In the genomic region with DNA sequence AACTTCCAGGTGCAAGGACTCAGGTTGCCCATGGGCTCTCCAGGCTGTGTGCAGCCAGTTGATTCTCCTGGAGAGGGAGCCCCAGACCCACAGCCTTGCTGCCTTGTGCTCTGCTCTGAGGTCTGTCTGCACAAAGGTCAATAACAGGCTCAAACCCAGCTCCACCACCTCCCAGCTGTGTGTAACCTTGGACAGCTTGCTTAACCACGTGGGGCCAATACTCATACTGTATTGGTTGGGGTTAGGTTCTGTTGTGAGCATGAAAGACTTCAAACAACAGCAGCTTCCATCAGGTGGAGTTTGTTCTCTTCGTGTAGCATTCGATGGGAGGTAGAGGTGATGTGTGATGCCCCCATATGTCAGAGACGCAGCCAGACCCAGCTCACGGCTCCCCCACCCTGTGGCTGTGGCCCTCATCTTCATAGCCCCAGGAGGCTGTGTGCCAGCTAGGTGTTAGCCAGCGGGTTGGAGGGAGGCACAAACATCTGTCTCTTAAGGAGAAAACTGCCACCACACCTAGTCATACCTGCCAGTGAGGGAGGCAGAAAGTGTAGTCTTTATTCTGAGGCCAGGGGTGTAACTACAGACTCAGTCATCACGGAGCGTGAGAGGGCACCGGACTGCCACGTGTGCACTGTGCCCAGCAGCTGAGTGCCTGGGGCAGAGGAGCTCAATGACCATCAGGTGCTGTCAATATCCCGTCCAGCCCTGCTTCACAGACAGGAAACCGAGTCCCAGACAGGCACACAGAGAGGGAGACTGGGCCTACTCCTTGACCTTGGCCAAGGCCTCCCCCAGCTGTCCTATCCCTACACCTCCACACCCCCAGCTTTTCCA, we compare ENCODE assay signal across 1 cellular context.
TF ChIP-seq lines count a peak whose summit lies in the region.

No MANE protein-coding gene starts in this region.

TF ChIP-seq in HEK293, 187 proteins besides CTCF, POLR2A, EP300 and RAD21 (continued from another document):
- no peak for TF ChIP-seq GFI1B (tag by site-specific recombination; IDR thresholded peaks at IDR 0.05)
- no peak for TF ChIP-seq ZNF623 (tag by site-specific recombination; IDR thresholded peaks at IDR 0.05)
- no peak for TF ChIP-seq PRDM1 (tag by site-specific recombination; IDR thresholded peaks at IDR 0.05)
- TF ChIP-seq BCL11A (tag by site-specific recombination; IDR thresholded peaks at IDR 0.05; ENCODE audit: low read depth), result no peak
- no peak for TF ChIP-seq MZF1 (tag by site-specific recombination; IDR thresholded peaks at IDR 0.05; ENCODE audit: borderline replicate concordance)
- TF ChIP-seq ZBTB17 (tag by site-specific recombination; IDR thresholded peaks at IDR 0.05), result no peak
